Comparison of ENCODE assay signal across 21 cellular contexts in the genomic region with DNA sequence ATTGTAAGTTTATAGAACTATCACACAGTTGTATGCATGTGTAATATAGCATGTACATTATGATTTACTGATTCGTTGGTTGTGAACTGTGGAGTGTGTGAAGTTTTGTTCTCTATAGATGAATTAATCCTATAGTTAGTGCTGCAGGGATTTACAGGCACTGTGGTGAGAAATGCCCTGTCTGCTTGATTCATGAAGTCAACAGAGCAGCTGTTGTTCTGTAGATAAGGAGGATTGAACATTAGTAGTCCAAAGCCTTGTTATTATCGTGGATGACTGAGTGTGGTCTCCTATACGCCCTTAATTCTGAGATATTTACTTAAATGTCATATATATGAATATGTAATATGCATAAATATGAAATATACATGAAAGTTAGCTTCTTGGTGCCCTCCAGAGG.
"Had no signal": no experiment of that assay in that cellular context is flagged by ENCODE, and none has a peak within 500 bp of the region (broad histone marks: within the 10 kb centered on the region; RNA-seq: fewer than 3 reads in every experiment).

No MANE protein-coding gene starts in this region.

- H3K4me1 Mint-ChIP-seq: activated naive CD4-positive, alpha-beta T cell treated with anti-CD3 and anti-CD28 coated beads, Interleukin-2, amount 50 U/mL, for 24 hours had no signal

- H3K9me3 ChIP-seq: breast epithelium, esophagus muscularis mucosa, lower lobe of right lung, thyroid gland had no signal

- H3K36me3 Mint-ChIP-seq: activated naive CD4-positive, alpha-beta T cell treated with anti-CD3 and anti-CD28 coated beads, Interleukin-2, amount 50 U/mL, for 24 hours; natural killer cell treated with Interleukin-12 subunit alpha and Interleukin-12 subunit beta and Interleukin-15 and Interleukin-18, amount 100 ng/mL, for 72 hours had no signal

- H3K36me3 ChIP-seq: breast epithelium, esophagus muscularis mucosa, lower lobe of right lung, thyroid gland had no signal

- H3K4me1 ChIP-seq: breast epithelium, esophagus muscularis mucosa, lower lobe of right lung, thyroid gland had no signal

- H3K4me3 ChIP-seq: breast epithelium, esophagus muscularis mucosa, lower lobe of right lung, thyroid gland had no signal

- H3K27me3 ChIP-seq: breast epithelium, thyroid gland had no signal

- H3K9me3 Mint-ChIP-seq: activated naive CD4-positive, alpha-beta T cell treated with anti-CD3 and anti-CD28 coated beads, Interleukin-2, amount 50 U/mL, for 24 hours; dendritic cell treated with granulocyte-macrophage colony-stimulating factor and Interleukin-4, amounts not matched to agents 40 ng/mL and 50 ng/mL, for 4 days; natural killer cell treated with Interleukin-12 subunit alpha and Interleukin-12 subunit beta and Interleukin-15 and Interleukin-18, amount 100 ng/mL, for 72 hours had no signal

- H3K27me3 Mint-ChIP-seq: activated naive CD4-positive, alpha-beta T cell treated with anti-CD3 and anti-CD28 coated beads, Interleukin-2, amount 50 U/mL, for 24 hours; dendritic cell treated with granulocyte-macrophage colony-stimulating factor and Interleukin-4, amounts not matched to agents 40 ng/mL and 50 ng/mL, for 4 days had no signal

- H3K27ac ChIP-seq: breast epithelium, esophagus muscularis mucosa, lower lobe of right lung, thyroid gland had no signal

- H3K4me3 Mint-ChIP-seq: activated naive CD4-positive, alpha-beta T cell treated with anti-CD3 and anti-CD28 coated beads, Interleukin-2, amount 50 U/mL, for 24 hours; dendritic cell treated with granulocyte-macrophage colony-stimulating factor and Interleukin-4, amounts not matched to agents 40 ng/mL and 50 ng/mL, for 4 days; natural killer cell treated with Interleukin-12 subunit alpha and Interleukin-12 subunit beta and Interleukin-15 and Interleukin-18, amount 100 ng/mL, for 72 hours had no signal

- H3K27ac Mint-ChIP-seq: activated naive CD4-positive, alpha-beta T cell treated with anti-CD3 and anti-CD28 coated beads, Interleukin-2, amount 50 U/mL, for 24 hours; dendritic cell treated with granulocyte-macrophage colony-stimulating factor and Interleukin-4, amounts not matched to agents 40 ng/mL and 50 ng/mL, for 4 days; natural killer cell treated with Interleukin-12 subunit alpha and Interleukin-12 subunit beta and Interleukin-15 and Interleukin-18, amount 100 ng/mL, for 72 hours; progenitor cell of endocrine pancreas had no signal

- DNase-seq: activated CD4-positive, alpha-beta T cell treated with anti-CD3 and anti-CD28 coated beads, Interleukin-2, amount 50 U/mL, for 1 hour; activated CD8-positive, alpha-beta memory T cell treated with anti-CD3 and anti-CD28 coated beads, Interleukin-2, amount 50 U/mL, for 4 hours; activated gamma-delta T cell; activated T-cell treated with anti-CD3 and anti-CD28 coated beads, Interleukin-2, amount 50 U/mL, for 48 hours; effector CD8-positive, alpha-beta T cell; glutamatergic neuron; lower lobe of right lung; nucleus accumbens; stimulated activated CD4-positive, alpha-beta T cell treated with anti-CD3 and anti-CD28 coated beads, Interleukin-12 subunit alpha, Interleukin-12 subunit beta, amount 100 ng/mL, for 4 hours; stimulated activated CD4-positive, alpha-beta T cell treated with anti-CD3 and anti-CD28 coated beads, Interleukin-1b, Interleukin-23, amount 100 ng/mL, for 48 hours; stimulated activated CD8-positive, alpha-beta memory T cell treated with anti-CD3 and anti-CD28 coated beads, Interleukin-4, amount 100 ng/mL, for 48 hours; stimulated activated naive CD4-positive, alpha-beta T cell; T-helper 1 cell; T-helper 9 cell; thyroid gland had no signal
